In genomic region chr7:24407965-24408364, GRCh38 we compare ENCODE assay signal across 18 cellular contexts.
"Had no signal": no experiment of that assay in that cellular context is flagged by ENCODE, and none has a peak within 500 bp of the region (broad histone marks: within the 10 kb centered on the region; RNA-seq: fewer than 3 reads in every experiment).

No MANE protein-coding gene starts in this region.

- H3K9me3 ChIP-seq: esophagus muscularis mucosa, gastroesophageal sphincter, heart left ventricle, left lung, lower lobe of right lung had no signal

- H3K36me3 Mint-ChIP-seq: memory B cell; naive thymus-derived CD4-positive, alpha-beta T cell had no signal

- ATAC-seq: foreskin keratinocyte; gastroesophageal sphincter; heart left ventricle; left cardiac atrium; left lung; left ventricle myocardium superior; lower lobe of right lung; naive thymus-derived CD4-positive, alpha-beta T cell had no signal

- H3K4me3 Mint-ChIP-seq: memory B cell; naive thymus-derived CD4-positive, alpha-beta T cell had no signal

- H3K27me3 ChIP-seq: esophagus muscularis mucosa, foreskin keratinocyte, gastroesophageal sphincter, left lung had no signal

- H3K4me1 ChIP-seq: esophagus muscularis mucosa, gastroesophageal sphincter, heart left ventricle, left lung, lower lobe of right lung had no signal

- DNase-seq: dermis blood vessel endothelial cell; dorsolateral prefrontal cortex; effector CD4-positive, alpha-beta T cell; effector memory CD4-positive, alpha-beta T cell; foreskin keratinocyte; heart left ventricle; hippocampal formation; left cardiac atrium; left lung; left ventricle myocardium superior; lower lobe of right lung; mesendoderm; midbrain; naive thymus-derived CD4-positive, alpha-beta T cell had no signal

- H3K4me3 ChIP-seq: coronary artery, dorsolateral prefrontal cortex, esophagus muscularis mucosa, gastroesophageal sphincter, heart left ventricle, left lung, lower lobe of right lung had no signal

- H3K36me3 ChIP-seq: esophagus muscularis mucosa, gastroesophageal sphincter, heart left ventricle, left lung, lower lobe of right lung had no signal

- H3K27ac Mint-ChIP-seq: memory B cell; naive thymus-derived CD4-positive, alpha-beta T cell had no signal

- H3K27ac ChIP-seq: coronary artery, dorsolateral prefrontal cortex, esophagus muscularis mucosa, foreskin keratinocyte, gastroesophageal sphincter, heart left ventricle, left lung, lower lobe of right lung had no signal
